12 cellular contexts compared by ENCODE assay signal in the genomic region with DNA sequence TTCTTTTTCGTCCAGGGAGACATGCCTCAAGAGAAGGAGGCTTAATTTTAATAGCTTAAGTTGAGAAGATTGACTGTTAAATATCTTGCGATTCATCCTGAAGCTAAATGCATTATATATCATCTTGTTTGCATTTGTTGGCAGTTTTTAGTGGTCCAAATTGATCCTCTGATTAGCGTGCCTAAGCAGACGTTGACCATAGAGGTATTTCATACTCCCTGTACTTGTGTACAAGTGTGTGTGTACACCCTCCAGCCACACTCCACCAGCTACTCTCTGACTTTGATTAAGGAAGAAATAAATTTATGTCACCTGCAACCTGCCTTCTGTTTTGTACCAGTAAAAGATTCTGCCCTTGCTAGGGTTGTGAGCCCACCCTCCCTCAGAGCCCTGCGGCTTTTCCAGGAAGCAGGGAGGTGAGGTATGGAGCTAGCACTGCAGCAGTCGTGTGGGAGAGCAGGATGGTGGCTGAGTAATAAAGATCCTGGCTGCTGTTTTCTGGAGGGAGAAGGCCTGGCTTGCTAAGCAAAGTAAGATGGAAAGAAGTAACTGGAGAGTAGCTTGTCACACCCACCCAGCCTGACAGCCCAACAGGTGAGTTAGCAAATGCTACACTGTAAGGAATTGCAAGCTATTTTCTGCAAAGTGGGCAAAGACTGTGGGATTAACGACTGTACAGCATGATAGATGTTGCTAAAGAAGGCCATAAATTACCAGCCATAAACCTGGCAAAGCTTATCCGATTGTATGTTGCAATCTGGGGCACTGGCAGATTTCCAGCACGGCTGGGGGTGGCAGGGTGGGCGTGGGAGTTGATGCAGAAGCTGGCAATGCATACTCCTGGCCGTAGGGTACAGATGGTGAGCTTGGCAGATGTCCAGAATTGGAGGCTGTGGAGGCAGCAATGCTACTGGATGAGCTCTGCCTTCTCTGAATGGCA.
A peak's percentile ranks its signal among the peaks of the same experiment; 100 is the strongest.
DNase-seq lines count a peak whose midpoint lies in the region; ATAC-seq and TF ChIP-seq lines count a peak whose summit lies in the region.
"Had no signal": no experiment of that assay in that cellular context is flagged by ENCODE, and none has a peak within 500 bp of the region (broad histone marks: within the 10 kb centered on the region; RNA-seq: fewer than 3 reads in every experiment).

No MANE protein-coding gene starts in this region.

- no peak for TF ChIP-seq POLR2A in thyroid gland (IDR thresholded peaks at IDR 0.05)

- H3K9me3 ChIP-seq in thyroid gland, result no peaks in the 10 kb centered on the region
- H3K9me3 ChIP-seq: upper lobe of right lung had no signal

- POLR2A ChIA-PET in WTC11 (lab: Charles Lee), result no interaction called here

- H3K4me1 Mint-ChIP-seq in WTC11, result no peaks in the 10 kb centered on the region
- H3K4me1 Mint-ChIP-seq: activated naive CD4-positive, alpha-beta T cell treated with anti-CD3 and anti-CD28 coated beads, Interleukin-2, amount 10 ng/mL, durations not matched to agents 7 days and 5 days had no signal

- CTCF ChIA-PET in WTC11 (lab: Charles Lee), result interaction anchor here (0.8 kb wide), 1 partner anchor 170 kb away, joined by 3 read pairs; the partner anchor contains the start of gene TNR

- H3K4me3 ChIP-seq in thyroid gland (replicated peaks in 1 of 3), result no peak overlapping the region
- H3K4me3 ChIP-seq: upper lobe of right lung had no signal

- H3K4me3 Mint-ChIP-seq in WTC11, result no peak overlapping the region
- H3K4me3 Mint-ChIP-seq: activated naive CD4-positive, alpha-beta T cell treated with anti-CD3 and anti-CD28 coated beads, Interleukin-2, amount 10 ng/mL, durations not matched to agents 7 days and 5 days; naive B cell had no signal

- no peaks in the 10 kb centered on the region for H3K9me3 Mint-ChIP-seq in WTC11
- H3K9me3 Mint-ChIP-seq: activated naive CD4-positive, alpha-beta T cell treated with anti-CD3 and anti-CD28 coated beads, Interleukin-2, amount 10 ng/mL, durations not matched to agents 7 days and 5 days; naive B cell had no signal

- ATAC-seq in HG02798 (IDR thresholded peaks at IDR 0.05; ENCODE audit: poor library complexity, unreplicated experiment), result no peak
- ATAC-seq in HG02678 (IDR thresholded peaks at IDR 0.05; ENCODE audit: unreplicated experiment), result no peak
- ATAC-seq in WTC11, result no peak
- ATAC-seq: upper lobe of right lung had no signal

- TF ChIP-seq CTCF in thyroid gland (IDR thresholded peaks at IDR 0.05) (no peak), WTC11 (IDR thresholded peaks at IDR 0.05) (no peak)

- DNase-seq in DMS153 (lab: John Stamatoyannopoulos, UW) (peak; percentile 95), NCI-H146 treated with DMSO at 0.1 percent for 48 hours (lab: John Stamatoyannopoulos, UW; ENCODE audit: unreplicated experiment) (peak; percentile 22), NOMO-1 (lab: John Stamatoyannopoulos, UW; ENCODE audit: unreplicated experiment in 2 of 2) (peak; percentile 65 to 73), kidney glomerular epithelial cell (lab: John Stamatoyannopoulos, UW) (peak; percentile 90), thyroid gland (no peak), WTC11 (ENCODE audit: low spot score) (no peak)
- DNase-seq: activated naive CD4-positive, alpha-beta T cell treated with anti-CD3 and anti-CD28 coated beads, Interleukin-2, amount 10 ng/mL, durations not matched to agents 7 days and 5 days; naive B cell; SW 1271; upper lobe of right lung had no signal

- no peak overlapping the region for H3K27ac ChIP-seq in thyroid gland
- H3K27ac ChIP-seq: upper lobe of right lung had no signal

- intact Hi-C loops in thyroid gland (cut with DNase I), result no loop called here

- H3K36me3 ChIP-seq in thyroid gland, result no peaks in the 10 kb centered on the region
- H3K36me3 ChIP-seq: upper lobe of right lung had no signal

- H3K36me3 Mint-ChIP-seq in WTC11, result no peaks in the 10 kb centered on the region
- H3K36me3 Mint-ChIP-seq: activated naive CD4-positive, alpha-beta T cell treated with anti-CD3 and anti-CD28 coated beads, Interleukin-2, amount 10 ng/mL, durations not matched to agents 7 days and 5 days; naive B cell had no signal

- H3K27me3 Mint-ChIP-seq in WTC11 (ENCODE audit: low read depth), result peaks cover 41% of the 10 kb centered on the region

- no peak overlapping the region for H3K27ac Mint-ChIP-seq in WTC11
- H3K27ac Mint-ChIP-seq: activated naive CD4-positive, alpha-beta T cell treated with anti-CD3 and anti-CD28 coated beads, Interleukin-2, amount 10 ng/mL, durations not matched to agents 7 days and 5 days had no signal

- no peaks in the 10 kb centered on the region for H3K27me3 ChIP-seq in thyroid gland
- H3K27me3 ChIP-seq: upper lobe of right lung had no signal

- WGBS in thyroid gland, 2 donors, result 60% methylated on average over 11 of the region's 11 CpGs

- no peaks in the 10 kb centered on the region for H3K4me1 ChIP-seq in thyroid gland
- H3K4me1 ChIP-seq: upper lobe of right lung had no signal

TF ChIP-seq in WTC11, 78 proteins besides CTCF, POLR2A, EP300 and RAD21:
- no peak for TF ChIP-seq GRHL2 (CRISPR knock-in tag; IDR thresholded peaks at IDR 0.05; ENCODE audit: insufficient replicate concordance, severe bottlenecking)
- TF ChIP-seq ATF2 (CRISPR knock-in tag; IDR thresholded peaks at IDR 0.05; ENCODE audit: borderline replicate concordance, low read depth), result no peak
- no peak for TF ChIP-seq NR1H2 (CRISPR knock-in tag; IDR thresholded peaks at IDR 0.05)
- TF ChIP-seq ZNF219 (CRISPR knock-in tag; IDR thresholded peaks at IDR 0.05; ENCODE audit: borderline replicate concordance), result no peak
- no peak for TF ChIP-seq ERG (CRISPR knock-in tag; IDR thresholded peaks at IDR 0.05)

Comparison
In these comparisons a context has a peak if more than half of its experiments do, and no peak if none do; other contexts are left out.
1. DNase-seq: peak in DMS153 (single experiment), NCI-H146 treated with DMSO at 0.1 percent for 48 hours (single experiment), NOMO-1 (2 of 2) and kidney glomerular epithelial cell (single experiment); none in thyroid gland (0 of 2) and WTC11 (single experiment).